ENCODE assay signal across 8 cellular contexts in the genomic region with DNA sequence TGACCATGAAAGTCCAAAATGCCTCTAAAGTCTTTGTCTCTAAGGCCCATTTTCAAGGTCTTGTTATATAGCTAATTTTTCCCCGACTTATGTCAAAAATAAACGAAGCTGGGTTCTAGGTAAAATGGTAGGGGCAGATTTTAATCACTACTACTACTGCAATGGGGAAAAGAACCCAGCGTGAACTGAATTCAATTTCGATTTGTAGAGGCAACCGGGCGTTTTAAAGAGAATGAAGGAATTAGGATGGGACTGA. TPM values are rescaled to one million over a fixed set of nuclear protein-coding genes. Genes with fewer than 3 reads are reported as not detected.
A peak's percentile ranks its signal among the peaks of the same experiment; 100 is the strongest.
DNase-seq lines count a peak whose midpoint lies in the region; ATAC-seq and TF ChIP-seq lines count a peak whose summit lies in the region.

No MANE protein-coding gene starts in this region.

- CTCF ChIA-PET in MCF 10A (lab: Yijun Ruan, JAX) = interaction anchor here (0.6 to 4.3 kb wide), 20 partner anchors 9 to 306 kb away, joined by 3 to 30 read pairs (median 4); partner anchors contain the start of gene MAP1LC3C

- no peak overlapping the region for H4K8ac ChIP-seq in mesenchymal stem cell (ENCODE audit: low read length)

- intact Hi-C loops in left cardiac atrium (cut with DNase I) = no loop called here
- intact Hi-C loops in MCF 10A (cut with micrococcal nuclease) = loop anchor here (1.0 to 5.0 kb wide), 2 partner anchors 145 to 316 kb away; no protein-coding TSS in a partner anchor

- H3K18ac ChIP-seq in mesenchymal stem cell (ENCODE audit: low read depth in 1 of 2, low read length in 2 of 2) = no peak overlapping the region

- H3K27me3 ChIP-seq in cardiac muscle cell = no peaks in the 10 kb centered on the region
- H3K27me3 ChIP-seq in mesenchymal stem cell (ENCODE audit: control insufficient read depth in 1 of 2, insufficient read depth in 1 of 2, low read length in 2 of 2) = no peaks in the 10 kb centered on the region
- no peaks in the 10 kb centered on the region for H3K27me3 ChIP-seq in upper lobe of left lung

- POLR2A ChIA-PET in MCF 10A (lab: Yijun Ruan, JAX) = interaction anchor here (0.6 to 3.6 kb wide), 11 partner anchors 9 to 328 kb away, joined by 3 to 22 read pairs (median 5); partner anchors contain the start of genes CHML, FH and OPN3

- H3K4me1 Mint-ChIP-seq in MCF 10A (ENCODE audit: insufficient read depth, unreplicated experiment) = peaks cover 18% of the 10 kb centered on the region

- H2BK12ac ChIP-seq in mesenchymal stem cell (ENCODE audit: low read length in 2 of 2) = no peak overlapping the region

- TF ChIP-seq CTCF in cardiac muscle cell (IDR thresholded peaks at IDR 0.05; ENCODE audit: low read depth, low read length) (no peak), MCF 10A (IDR thresholded peaks at IDR 0.05; ENCODE audit: unreplicated experiment) (no peak), upper lobe of left lung (IDR thresholded peaks at IDR 0.05) (no peak)

- peaks cover 6% of the 10 kb centered on the region for H3K79me1 ChIP-seq in mesenchymal stem cell (replicated peaks; ENCODE audit: low read length, poor library complexity, severe bottlenecking)

- H3K27ac ChIP-seq in cardiac muscle cell (peak overlapping the region; percentile 87), mesenchymal stem cell (ENCODE audit: low read length, poor library complexity, severe bottlenecking) (peak overlapping the region; percentile 46), upper lobe of left lung (peak overlapping the region; percentile 95 to 99 (median 98))

- no peaks in the 10 kb centered on the region for H3K27me3 Mint-ChIP-seq in MCF 10A (ENCODE audit: insufficient read depth, unreplicated experiment)

- peaks cover 24% of the 10 kb centered on the region for H3K36me3 Mint-ChIP-seq in MCF 10A (ENCODE audit: insufficient read depth, unreplicated experiment)

- TSS peak; percentile 79 for BruUV-seq in MCF 10A (replicated peaks; lab: Mats Ljungman, UMichigan)

- H2BK5ac ChIP-seq in mesenchymal stem cell (ENCODE audit: low read depth, low read length, poor library complexity, severe bottlenecking) = no peak overlapping the region

- H3K4ac ChIP-seq in mesenchymal stem cell (ENCODE audit: low read depth in 1 of 2, low read length in 2 of 2) = no peak overlapping the region

- H3K4me2 ChIP-seq in mesenchymal stem cell (ENCODE audit: low read length, poor library complexity, severe bottlenecking) = peak overlapping the region; percentile 73

- H3K4me3 ChIP-seq in cardiac muscle cell = peak overlapping the region; percentile 71
- peak overlapping the region in 1 of 2 experiments; percentile 99 for H3K4me3 ChIP-seq in mesenchymal stem cell (ENCODE audit: insufficient read depth in 1 of 2, low read depth in 1 of 2, low read length in 2 of 2)
- H3K4me3 ChIP-seq in upper lobe of left lung = peak overlapping the region; percentile 72 to 81 (median 78)

- no peaks in the 10 kb centered on the region for H3K36me3 ChIP-seq in cardiac muscle cell
- no peaks in the 10 kb centered on the region for H3K36me3 ChIP-seq in mesenchymal stem cell (ENCODE audit: control insufficient read depth in 1 of 2, insufficient read depth in 2 of 2, low read depth in 1 of 2, low read length in 2 of 2)
- H3K36me3 ChIP-seq in upper lobe of left lung = no peaks in the 10 kb centered on the region

- H2AFZ ChIP-seq in mesenchymal stem cell (ENCODE audit: low read depth, low read length) = no peak overlapping the region

- no peak overlapping the region for H3K14ac ChIP-seq in mesenchymal stem cell (ENCODE audit: low read length in 2 of 2)

- H2AK5ac ChIP-seq in mesenchymal stem cell (ENCODE audit: low read length, severe bottlenecking) = no peak overlapping the region

- H3K4me1 ChIP-seq in cardiac muscle cell (ENCODE audit: low read depth) (peaks cover 8% of the 10 kb centered on the region), mesenchymal stem cell (ENCODE audit: control insufficient read depth, insufficient read depth, low read depth, low read length) (peaks cover 4% of the 10 kb centered on the region), upper lobe of left lung (peaks cover 4 to 17% (median 7%) of the 10 kb centered on the region in 4 donors)

- TF ChIP-seq EP300 in upper lobe of left lung (IDR thresholded peaks at IDR 0.05) = no peak

- no peak overlapping the region for H4K91ac ChIP-seq in mesenchymal stem cell (ENCODE audit: low read length)

- H3K9me3 Mint-ChIP-seq in MCF 10A (ENCODE audit: unreplicated experiment) = no peaks in the 10 kb centered on the region

- H3K9me3 ChIP-seq in cardiac muscle cell (ENCODE audit: low read depth) (no peaks in the 10 kb centered on the region), mesenchymal stem cell (ENCODE audit: control insufficient read depth, low read length) (no peaks in the 10 kb centered on the region), upper lobe of left lung (no peaks in the 10 kb centered on the region)

- H3K4me3 Mint-ChIP-seq in MCF 10A (ENCODE audit: unreplicated experiment) = peak overlapping the region; percentile 95

- H3K9ac ChIP-seq in mesenchymal stem cell (ENCODE audit: low read length) = peak overlapping the region; percentile 98

- no peak for TF ChIP-seq POLR2A in upper lobe of left lung (IDR thresholded peaks at IDR 0.05)

- no peak for DNase-seq in cardiac muscle cell (ENCODE audit: low read depth in 1 of 2, low spot score in 1 of 2)
- no peak for DNase-seq in left cardiac atrium
- no peak for DNase-seq in MCF 10A (ENCODE audit: unreplicated experiment)
- DNase-seq in mesenchymal stem cell = no peak
- DNase-seq in upper lobe of left lung = no peak
- no peak for DNase-seq in stimulated activated CD4-positive, alpha-beta T cell treated with anti-CD3 and anti-CD28 coated beads, Interleukin-4, amount 100 ng/mL, for 1 hour
- no peak for DNase-seq in iPS-NIHi11 (ENCODE audit: low spot score)

- H2BK120ac ChIP-seq in mesenchymal stem cell (ENCODE audit: low read depth, low read length) = no peak overlapping the region

- H2BK15ac ChIP-seq in mesenchymal stem cell (ENCODE audit: low read depth, poor library complexity, severe bottlenecking) = no peak overlapping the region

- H3K27ac Mint-ChIP-seq in MCF 10A (ENCODE audit: low read depth, unreplicated experiment) = peak overlapping the region; percentile 81

- WGBS in mesenchymal stem cell = 0% methylated on average over 5 of the region's 6 CpGs
- WGBS in upper lobe of left lung, 2 donors = 9 to 16% methylated on average over 6 of the region's 6 CpGs

- no peak overlapping the region for H3K23ac ChIP-seq in mesenchymal stem cell (ENCODE audit: low read length in 2 of 2)

- ATAC-seq in left cardiac atrium = no peak
- no peak for ATAC-seq in upper lobe of left lung (ENCODE audit: low FRiP score in 2 of 2)
- ATAC-seq in HG03139 (IDR thresholded peaks at IDR 0.05; ENCODE audit: unreplicated experiment) = no peak

RNA-seq across cellular contexts. Expression of gene EXO1, which starts 0.5 kb away (rescaled TPM):
- total RNA-seq in cardiac muscle cell (3.5 and 5.8 TPM in 2 replicates), left cardiac atrium (1 to 10 TPM in 1 of 2 donors, under 1 TPM in 1; 0.24 to 1.1 TPM), MCF 10A (2022) (7.3 and 17.5 TPM in 2 replicates), upper lobe of left lung (1 to 10 TPM in 3 of 6 donors, under 1 TPM in 2, not detected in 1; 0.59 to 4.3 (median 1.8) TPM)
- 3.4 and 5.4 TPM in 2 replicates for polyA plus RNA-seq in cardiac muscle cell
- 2.1 TPM for polyA plus RNA-seq in mesenchymal stem cell (2013, experiment 1 of 2)
- polyA plus RNA-seq in mesenchymal stem cell (2013, experiment 2 of 2) = 1.7 TPM

Comparison
In these comparisons a context has a peak if more than half of its experiments do, and no peak if none do; other contexts are left out.
1. H3K27ac ChIP-seq: peak in every context shown above with its lines; median percentile 98 in upper lobe of left lung; 87 in cardiac muscle cell; 46 in mesenchymal stem cell.